Comparison of ENCODE assay signal across 18 cellular contexts in genomic region chr9:103364753-103365152, GRCh38.
DNase-seq lines count a peak whose midpoint lies in the region; ATAC-seq and TF ChIP-seq lines count a peak whose summit lies in the region.
"Had no signal": no experiment of that assay in that cellular context is flagged by ENCODE, and none has a peak within 500 bp of the region (broad histone marks: within the 10 kb centered on the region; RNA-seq: fewer than 3 reads in every experiment).

No MANE protein-coding gene starts in this region.

- H3K4me1 ChIP-seq in trophoblast cell (ENCODE audit: control insufficient read depth in 1 of 2, insufficient read depth in 2 of 2, low read length in 2 of 2) = peaks cover 0 to 2% of the 10 kb centered on the region in 2 experiments
- H3K4me1 ChIP-seq: neural progenitor cell had no signal

- H3K27ac ChIP-seq in trophoblast cell (ENCODE audit: low read depth, low read length) = no peak overlapping the region
- H3K27ac ChIP-seq: neural progenitor cell, skin epidermis had no signal

- H3K18ac ChIP-seq in trophoblast cell (ENCODE audit: low read length) = no peak overlapping the region

- DNase-seq in ELR (ENCODE audit: low read depth) = peak; percentile 95
- peak; percentile 61 for DNase-seq in RKO (ENCODE audit: low spot score)
- peak; percentile 97 for DNase-seq in epithelial cell of esophagus (ENCODE audit: low read depth)
- DNase-seq in trophoblast cell = peak; percentile 4 to 7
- DNase-seq in activated effector memory CD4-positive, alpha-beta T cell treated with anti-CD3 and anti-CD28 coated beads, Interleukin-2, amount 50 U/mL, for 16 hours = no peak
- no peak for DNase-seq in stimulated activated effector memory CD8-positive, alpha-beta T cell treated with anti-CD3 and anti-CD28 coated beads, Interleukin-12 subunit alpha, Interleukin-12 subunit beta, amount 100 ng/mL, for 72 hours (ENCODE audit: low spot score in 2 of 2)
- DNase-seq in T-cell = no peak
- DNase-seq: activated CD4-positive, alpha-beta T cell treated with anti-CD3 and anti-CD28 coated beads for 1 hour; cortex of kidney; DMS153; GOT3; KBM-7; NCI-H1436; stimulated activated naive CD8-positive, alpha-beta T cell treated with anti-CD3 and anti-CD28 coated beads, Interleukin-15, amount 100 ng/mL, for 72 hours had no signal

- H2BK120ac ChIP-seq in trophoblast cell (ENCODE audit: insufficient read depth, low read length, poor library complexity) = no peak overlapping the region

- H3K9me3 Mint-ChIP-seq in stimulated activated effector memory CD8-positive, alpha-beta T cell treated with anti-CD3 and anti-CD28 coated beads, Interleukin-12 subunit alpha, Interleukin-12 subunit beta, amount 100 ng/mL, for 72 hours = peaks cover 15% of the 10 kb centered on the region
- H3K9me3 Mint-ChIP-seq in T-cell = peaks cover 2 to 7% (median 3%) of the 10 kb centered on the region in 3 donors
- H3K9me3 Mint-ChIP-seq: neural progenitor cell had no signal

- H3K14ac ChIP-seq in trophoblast cell (ENCODE audit: low read length) = no peak overlapping the region

- H4K91ac ChIP-seq in trophoblast cell (ENCODE audit: low read depth, low read length) = no peak overlapping the region

- CTCF ChIA-PET in T-cell (lab: Charles Lee) = no interaction called here

- POLR2A ChIA-PET in T-cell (lab: Charles Lee) = no interaction called here

- no peak overlapping the region for H2BK12ac ChIP-seq in trophoblast cell (ENCODE audit: low read length)

- no peak for TF ChIP-seq CTCF in epithelial cell of esophagus (IDR thresholded peaks at IDR 0.05; ENCODE audit: insufficient read depth, low read depth, low read length, missing control alignments)

- no peaks in the 10 kb centered on the region for H3K79me2 ChIP-seq in trophoblast cell (ENCODE audit: control insufficient read depth, insufficient read depth, low read length, poor library complexity)

- ATAC-seq in stimulated activated effector memory CD8-positive, alpha-beta T cell treated with anti-CD3 and anti-CD28 coated beads, Interleukin-12 subunit alpha, Interleukin-12 subunit beta, amount 100 ng/mL, for 72 hours = no peak
- ATAC-seq in T-cell (replicated peaks in 1 of 4) = no peak
- no peak for ATAC-seq in HG02973 (IDR thresholded peaks at IDR 0.05; ENCODE audit: unreplicated experiment)
- ATAC-seq: esophagus mucosa; stimulated activated naive CD8-positive, alpha-beta T cell treated with anti-CD3 and anti-CD28 coated beads, Interleukin-15, amount 100 ng/mL, for 72 hours had no signal

- no peaks in the 10 kb centered on the region for H3K27me3 Mint-ChIP-seq in T-cell
- H3K27me3 Mint-ChIP-seq: stimulated activated naive CD8-positive, alpha-beta T cell treated with anti-CD3 and anti-CD28 coated beads, Interleukin-15, amount 100 ng/mL, for 72 hours had no signal

- no peak overlapping the region for H3K9ac ChIP-seq in trophoblast cell (ENCODE audit: low read length)
- H3K9ac ChIP-seq: neural progenitor cell had no signal

- no peak overlapping the region for H3K4me2 ChIP-seq in trophoblast cell (ENCODE audit: low read length)
- H3K4me2 ChIP-seq: neural progenitor cell had no signal

- H3K4ac ChIP-seq in trophoblast cell (ENCODE audit: low read depth, low read length) = no peak overlapping the region

- H3K79me1 ChIP-seq in trophoblast cell (ENCODE audit: low read length) = peaks cover 3% of the 10 kb centered on the region

- no peak overlapping the region for H4K8ac ChIP-seq in trophoblast cell (ENCODE audit: low read depth, low read length)

- no peak overlapping the region for H2BK5ac ChIP-seq in trophoblast cell (ENCODE audit: low read depth, low read length, poor library complexity)

- H3K9me3 ChIP-seq in trophoblast cell (ENCODE audit: insufficient read depth, low read depth, low read length) = no peaks in the 10 kb centered on the region

- H3K23ac ChIP-seq in trophoblast cell (ENCODE audit: low read length) = no peak overlapping the region

- H3K36me3 ChIP-seq in trophoblast cell (ENCODE audit: control insufficient read depth in 1 of 2, insufficient read depth in 2 of 2, low read length in 2 of 2) = no peaks in the 10 kb centered on the region
- H3K36me3 ChIP-seq: neural progenitor cell had no signal

- no peaks in the 10 kb centered on the region for H3K36me3 Mint-ChIP-seq in stimulated activated effector memory CD8-positive, alpha-beta T cell treated with anti-CD3 and anti-CD28 coated beads, Interleukin-12 subunit alpha, Interleukin-12 subunit beta, amount 100 ng/mL, for 72 hours
- no peaks in the 10 kb centered on the region for H3K36me3 Mint-ChIP-seq in T-cell
- H3K36me3 Mint-ChIP-seq: neural progenitor cell had no signal

- no peaks in the 10 kb centered on the region for H3K4me1 Mint-ChIP-seq in stimulated activated effector memory CD8-positive, alpha-beta T cell treated with anti-CD3 and anti-CD28 coated beads, Interleukin-12 subunit alpha, Interleukin-12 subunit beta, amount 100 ng/mL, for 72 hours
- no peaks in the 10 kb centered on the region for H3K4me1 Mint-ChIP-seq in T-cell
- H3K4me1 Mint-ChIP-seq: neural progenitor cell; stimulated activated naive CD8-positive, alpha-beta T cell treated with anti-CD3 and anti-CD28 coated beads, Interleukin-15, amount 100 ng/mL, for 72 hours had no signal

- no peak overlapping the region for H3K4me3 Mint-ChIP-seq in stimulated activated effector memory CD8-positive, alpha-beta T cell treated with anti-CD3 and anti-CD28 coated beads, Interleukin-12 subunit alpha, Interleukin-12 subunit beta, amount 100 ng/mL, for 72 hours
- no peak overlapping the region for H3K4me3 Mint-ChIP-seq in T-cell
- H3K4me3 Mint-ChIP-seq: neural progenitor cell; stimulated activated naive CD8-positive, alpha-beta T cell treated with anti-CD3 and anti-CD28 coated beads, Interleukin-15, amount 100 ng/mL, for 72 hours had no signal

- no peak overlapping the region for H2AFZ ChIP-seq in trophoblast cell (ENCODE audit: insufficient read depth, low read length, poor library complexity)
- H2AFZ ChIP-seq: neural progenitor cell had no signal

- H4K12ac ChIP-seq in trophoblast cell (ENCODE audit: low read depth, low read length) = no peak overlapping the region

- H3K27ac Mint-ChIP-seq in stimulated activated effector memory CD8-positive, alpha-beta T cell treated with anti-CD3 and anti-CD28 coated beads, Interleukin-12 subunit alpha, Interleukin-12 subunit beta, amount 100 ng/mL, for 72 hours = no peak overlapping the region
- no peak overlapping the region for H3K27ac Mint-ChIP-seq in T-cell
- H3K27ac Mint-ChIP-seq: neural progenitor cell; stimulated activated naive CD8-positive, alpha-beta T cell treated with anti-CD3 and anti-CD28 coated beads, Interleukin-15, amount 100 ng/mL, for 72 hours had no signal

- H2AK5ac ChIP-seq in trophoblast cell (ENCODE audit: low read length) = no peak overlapping the region

- WGBS in trophoblast cell (ENCODE audit: extremely low coverage, insufficient coverage, insufficient read length) = no CpG with 5 or more reads among the region's 2 CpGs

- no peaks in the 10 kb centered on the region for H3K27me3 ChIP-seq in trophoblast cell (ENCODE audit: insufficient read depth, low read length)
- H3K27me3 ChIP-seq: neural progenitor cell had no signal

- H3K4me3 ChIP-seq in epithelial cell of esophagus (ENCODE audit: low read length) (no peak overlapping the region), trophoblast cell (ENCODE audit: low read depth, low read length) (no peak overlapping the region)
- H3K4me3 ChIP-seq: neural progenitor cell, skin epidermis had no signal

Comparison
In these comparisons a context has a peak if more than half of its experiments do, and no peak if none do; other contexts are left out.
1. DNase-seq: peak in ELR (single experiment), RKO (single experiment), epithelial cell of esophagus (single experiment) and trophoblast cell (2 of 2); none in activated effector memory CD4-positive, alpha-beta T cell treated with anti-CD3 and anti-CD28 coated beads, Interleukin-2, amount 50 U/mL, for 16 hours (single experiment), stimulated activated effector memory CD8-positive, alpha-beta T cell treated with anti-CD3 and anti-CD28 coated beads, Interleukin-12 subunit alpha, Interleukin-12 subunit beta, amount 100 ng/mL, for 72 hours (0 of 2) and T-cell (0 of 34).